28 cellular contexts compared by ENCODE assay signal in genomic region chr9:87525546-87526303, GRCh38.
"Had no signal": no experiment of that assay in that cellular context is flagged by ENCODE, and none has a peak within 500 bp of the region (broad histone marks: within the 10 kb centered on the region; RNA-seq: fewer than 3 reads in every experiment).

No MANE protein-coding gene starts in this region.

- H3K27me3 Mint-ChIP-seq: T-cell had no signal

- H3K9me3 ChIP-seq: adrenal gland, breast epithelium, MG63 had no signal

- ATAC-seq: activated CD4-positive, alpha-beta T cell treated with anti-CD3 and anti-CD28 coated beads for 36 hours; Panc1; Right ventricle myocardium inferior; T-cell had no signal

- H3K9ac ChIP-seq: KMS-11 had no signal

- H3K4me3 Mint-ChIP-seq: activated CD4-positive, alpha-beta memory T cell treated with anti-CD3 and anti-CD28 coated beads, Interleukin-2, amount 10 ng/mL, durations not matched to agents 7 days and 5 days; activated CD4-positive, alpha-beta T cell treated with anti-CD3 and anti-CD28 coated beads for 36 hours; activated naive CD8-positive, alpha-beta T cell treated with anti-CD3 and anti-CD28 coated beads, Interleukin-2, amount 10 ng/mL, durations not matched to agents 7 days and 5 days; T-cell had no signal

- H3K4me2 ChIP-seq: KMS-11 had no signal

- H3K4me1 Mint-ChIP-seq: activated CD4-positive, alpha-beta memory T cell treated with anti-CD3 and anti-CD28 coated beads, Interleukin-2, amount 10 ng/mL, durations not matched to agents 7 days and 5 days; activated CD4-positive, alpha-beta T cell treated with anti-CD3 and anti-CD28 coated beads for 36 hours; activated naive CD8-positive, alpha-beta T cell treated with anti-CD3 and anti-CD28 coated beads, Interleukin-2, amount 10 ng/mL, durations not matched to agents 7 days and 5 days; T-cell had no signal

- H3K27ac Mint-ChIP-seq: activated CD4-positive, alpha-beta memory T cell treated with anti-CD3 and anti-CD28 coated beads, Interleukin-2, amount 10 ng/mL, durations not matched to agents 7 days and 5 days; activated CD4-positive, alpha-beta T cell treated with anti-CD3 and anti-CD28 coated beads for 36 hours; activated naive CD8-positive, alpha-beta T cell treated with anti-CD3 and anti-CD28 coated beads, Interleukin-2, amount 10 ng/mL, durations not matched to agents 7 days and 5 days; T-cell had no signal

- H3K4me1 ChIP-seq: breast epithelium had no signal

- H3K27me3 ChIP-seq: adrenal gland, breast epithelium, MG63 had no signal

- H3K36me3 ChIP-seq: adrenal gland, breast epithelium had no signal

- H3K27ac ChIP-seq: adrenal gland, breast epithelium, KMS-11, SK-N-MC had no signal

- H3K4me3 ChIP-seq: adrenal gland, breast epithelium, MG63, SK-N-MC had no signal

- DNase-seq: activated CD4-positive, alpha-beta memory T cell treated with anti-CD3 and anti-CD28 coated beads, Interleukin-2, amount 10 ng/mL, durations not matched to agents 7 days and 5 days; activated CD4-positive, alpha-beta T cell treated with anti-CD3 and anti-CD28 coated beads for 36 hours; activated CD4-positive, alpha-beta T cell treated with anti-CD3 and anti-CD28 coated beads, Interleukin-2, amount 50 U/mL, for 1 hour; activated naive CD4-positive, alpha-beta T cell treated with anti-CD3 and anti-CD28 coated beads, Interleukin-2, amount 50 U/mL, for 16 hours; activated naive CD8-positive, alpha-beta T cell treated with anti-CD3 and anti-CD28 coated beads, Interleukin-2, amount 10 ng/mL, durations not matched to agents 7 days and 5 days; activated T-cell treated with anti-CD3 and anti-CD28 coated beads, Interleukin-2, amount 50 U/mL, for 1 hour; adrenal gland; aorta; caudate nucleus; MG63; MV-4-11; NCI-H1092 treated with DMSO at 0.1 percent for 48 hours; NCI-H1417 treated with DMSO at 0.1 percent for 48 hours; NCI-H1694; NCI-H2029; NCI-H510A treated with DMSO at 0.1 percent for 48 hours; NCI-H69; NK-92 treated with Interleukin-12 subunit alpha and Interleukin-12 subunit beta, amount 100 ng/mL, for 24 hours; OCI-M1; RPMI8226; T-cell; T-helper 2 cell; T1000 had no signal

- H3K36me3 Mint-ChIP-seq: activated naive CD8-positive, alpha-beta T cell treated with anti-CD3 and anti-CD28 coated beads, Interleukin-2, amount 10 ng/mL, durations not matched to agents 7 days and 5 days; T-cell had no signal

- H3K9me3 Mint-ChIP-seq: T-cell had no signal
